Comparison of ENCODE assay signal across 11 cellular contexts in the genomic region with DNA sequence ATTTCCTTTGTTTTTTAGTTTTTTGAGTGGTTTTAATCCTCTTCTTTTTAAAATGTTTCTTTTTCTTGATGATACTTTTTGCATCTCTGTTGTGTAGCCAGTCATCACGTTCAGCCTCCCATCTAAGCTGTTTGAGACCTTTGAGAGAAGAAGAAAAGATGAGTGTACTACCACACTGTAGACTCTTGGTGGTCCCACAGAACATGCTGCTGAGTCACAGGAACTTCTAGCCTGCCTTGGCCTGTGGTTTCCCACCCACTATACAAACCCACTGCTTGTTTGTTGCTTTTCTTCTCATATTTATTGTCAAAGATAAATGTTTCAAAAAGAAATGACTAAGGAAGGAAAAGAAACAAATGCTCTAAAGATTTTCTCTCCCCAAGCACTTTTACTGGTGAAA. TPM values are rescaled to one million over a fixed set of nuclear protein-coding genes. Genes with fewer than 3 reads are reported as not detected.
DNase-seq lines count a peak whose midpoint lies in the region; ATAC-seq and TF ChIP-seq lines count a peak whose summit lies in the region.
"Had no signal": no experiment of that assay in that cellular context is flagged by ENCODE, and none has a peak within 500 bp of the region (broad histone marks: within the 10 kb centered on the region; RNA-seq: fewer than 3 reads in every experiment).

No MANE protein-coding gene starts in this region.

- H4K20me1 ChIP-seq in OCI-LY7 (ENCODE audit: insufficient read depth, low read length): no peaks in the 10 kb centered on the region

- no peak for DNase-seq in activated CD4-positive, CD25-positive, alpha-beta regulatory T cell treated with anti-CD3 and anti-CD28 coated beads, Interleukin-2, amount 50 U/mL, for 72 hours
- peak; percentile 16 for DNase-seq in OCI-LY7 (ENCODE audit: low spot score)
- DNase-seq in activated naive CD4-positive, alpha-beta T cell treated with anti-CD3 and anti-CD28 coated beads, Interleukin-2, amount 50 U/mL, for 72 hours (ENCODE audit: low spot score in 2 of 2): no peak
- DNase-seq in stimulated activated CD8-positive, alpha-beta memory T cell treated with anti-CD3 and anti-CD28 coated beads, Interleukin-12 subunit alpha, Interleukin-12 subunit beta, amount 100 ng/mL, for 4 hours (ENCODE audit: low read depth): peak; percentile 37
- DNase-seq in posterior cingulate gyrus: no peak
- no peak for DNase-seq in DMS153 (lab: John Stamatoyannopoulos, UW)
- no peak for DNase-seq in NCI-H345 treated with DMSO at 0.1 percent for 48 hours (lab: John Stamatoyannopoulos, UW; ENCODE audit: unreplicated experiment)
- DNase-seq: PC-3 had no signal

- TF ChIP-seq CTCF in OCI-LY7 (conservative IDR thresholded peaks at IDR 0.05; ENCODE audit: low read length): no peak

- no peaks in the 10 kb centered on the region for H3K9me2 ChIP-seq in OCI-LY7 (ENCODE audit: insufficient read depth, low read length)

- H3K4me2 ChIP-seq in OCI-LY7 (ENCODE audit: low read length): no peak overlapping the region

- H3K27ac Mint-ChIP-seq in activated naive CD4-positive, alpha-beta T cell treated with anti-CD3 and anti-CD28 coated beads, Interleukin-2, amount 50 U/mL, for 72 hours: peak overlapping the region; percentile 35 to 91

- H3K36me3 Mint-ChIP-seq in activated naive CD4-positive, alpha-beta T cell treated with anti-CD3 and anti-CD28 coated beads, Interleukin-2, amount 50 U/mL, for 72 hours: peaks cover 24 to 53% of the 10 kb centered on the region in 2 donors

- peak; percentile 83 to 89 for ATAC-seq in activated CD4-positive, CD25-positive, alpha-beta regulatory T cell treated with anti-CD3 and anti-CD28 coated beads, Interleukin-2, amount 50 U/mL, for 24 hours
- peak; percentile 49 to 79 for ATAC-seq in activated naive CD4-positive, alpha-beta T cell treated with anti-CD3 and anti-CD28 coated beads, Interleukin-2, amount 50 U/mL, for 72 hours
- ATAC-seq: PC-3 had no signal

- peaks cover 11% of the 10 kb centered on the region; the same call in 1 of the 2 replicates for H3K9me3 ChIP-seq in OCI-LY7 (ENCODE audit: low read length)

- peaks cover 6 to 17% of the 10 kb centered on the region in 2 donors for H3K9me3 Mint-ChIP-seq in activated naive CD4-positive, alpha-beta T cell treated with anti-CD3 and anti-CD28 coated beads, Interleukin-2, amount 50 U/mL, for 72 hours

- peaks cover 19% of the 10 kb centered on the region for H3K4me1 ChIP-seq in OCI-LY7 (ENCODE audit: insufficient read depth, low read length, poor library complexity, severe bottlenecking)

- peaks cover 92% of the 10 kb centered on the region for H3K79me2 ChIP-seq in OCI-LY7 (ENCODE audit: insufficient read depth, low read depth, low read length)

- H3K4me3 ChIP-seq in OCI-LY7 (ENCODE audit: low read depth, low read length, poor library complexity, severe bottlenecking): no peak overlapping the region

- intact Hi-C loops in OCI-LY7 (cut with micrococcal nuclease; ENCODE audit: unreplicated experiment): no loop called here
- intact Hi-C loops in posterior cingulate gyrus (cut with DNase I): no loop called here

- peaks cover 76% of the 10 kb centered on the region for H3K36me3 ChIP-seq in OCI-LY7 (ENCODE audit: insufficient read depth, low read length)

- TSS peak; percentile 10 for BruUV-seq in OCI-LY7 (replicated peaks; lab: Mats Ljungman, UMichigan)

- H3K27ac ChIP-seq in OCI-LY7 (ENCODE audit: low read depth, low read length, poor library complexity, severe bottlenecking): no peak overlapping the region

- H2AFZ ChIP-seq in OCI-LY7 (ENCODE audit: low read length): no peak overlapping the region

- CTCF ChIA-PET in OCI-LY7 (lab: Charles Lee; ENCODE audit: unreplicated experiment): no interaction called here

- POLR2A ChIA-PET in OCI-LY7 (lab: Charles Lee): interaction anchor here (0.6 to 2.1 kb wide), 4 partner anchors 11 to 210 kb away, joined by 3 to 7 read pairs (median 4); no protein-coding TSS in a partner anchor

RNA-seq across cellular contexts. Expression of a gene that starts 5.5 kb away (rescaled TPM):
- total RNA-seq in OCI-LY7 (2014; rRNA removed; shearing (Covaris generic)): 19.2 and 31.1 TPM in 2 replicates
- 73.6 and 90.9 TPM in 2 replicates for total RNA-seq in OCI-LY7 (2022)
- total RNA-seq in activated naive CD4-positive, alpha-beta T cell treated with anti-CD3 and anti-CD28 coated beads, Interleukin-2, amount 50 U/mL, for 72 hours: 10 to 100 TPM; 29.1 to 46.9 TPM
- total RNA-seq: neural crest cell had no signal

RNA-seq across cellular contexts. Expression of a gene that starts 13.3 kb away (rescaled TPM):
- total RNA-seq in OCI-LY7 (2014; rRNA removed; shearing (Covaris generic)): not detected in 2 replicates
- total RNA-seq in OCI-LY7 (2022): not detected in 2 replicates
- total RNA-seq in activated naive CD4-positive, alpha-beta T cell treated with anti-CD3 and anti-CD28 coated beads, Interleukin-2, amount 50 U/mL, for 72 hours: not detected
- total RNA-seq: activated CD8-positive, alpha-beta memory T cell treated with anti-CD3 and anti-CD28 coated beads for 36 hours; neural crest cell; PC-3 had no signal

RNA-seq across cellular contexts. Expression of a gene that starts 29.6 kb away (rescaled TPM):
- total RNA-seq in OCI-LY7 (2014; rRNA removed; shearing (Covaris generic)): 34.9 and 50.2 TPM in 2 replicates
- 55.1 and 57.2 TPM in 2 replicates for total RNA-seq in OCI-LY7 (2022)
- 10 to 100 TPM; 60.6 to 79.1 TPM for total RNA-seq in activated naive CD4-positive, alpha-beta T cell treated with anti-CD3 and anti-CD28 coated beads, Interleukin-2, amount 50 U/mL, for 72 hours

RNA-seq across cellular contexts. Expression of a gene that starts 29.7 kb away (rescaled TPM):
- 17.3 and 23.3 TPM in 2 replicates for total RNA-seq in OCI-LY7 (2014; rRNA removed; shearing (Covaris generic))
- 26.0 and 27.3 TPM in 2 replicates for total RNA-seq in OCI-LY7 (2022)
- 10 to 100 TPM; 21.7 to 26.5 TPM for total RNA-seq in activated naive CD4-positive, alpha-beta T cell treated with anti-CD3 and anti-CD28 coated beads, Interleukin-2, amount 50 U/mL, for 72 hours

RNA-seq across cellular contexts. Expression of a gene that starts 45.0 kb away (rescaled TPM):
- 3.2 and 3.6 TPM in 2 replicates for total RNA-seq in OCI-LY7 (2014; rRNA removed; shearing (Covaris generic))
- 3.1 and 3.7 TPM in 2 replicates for total RNA-seq in OCI-LY7 (2022)
- total RNA-seq in activated naive CD4-positive, alpha-beta T cell treated with anti-CD3 and anti-CD28 coated beads, Interleukin-2, amount 50 U/mL, for 72 hours: 10 to 100 TPM; 32.0 to 68.6 TPM

Comparison
In these comparisons a context has a peak if more than half of its experiments do, and no peak if none do; other contexts are left out.
1. DNase-seq: peak in OCI-LY7 (single experiment) and stimulated activated CD8-positive, alpha-beta memory T cell treated with anti-CD3 and anti-CD28 coated beads, Interleukin-12 subunit alpha, Interleukin-12 subunit beta, amount 100 ng/mL, for 4 hours (single experiment); none in activated CD4-positive, CD25-positive, alpha-beta regulatory T cell treated with anti-CD3 and anti-CD28 coated beads, Interleukin-2, amount 50 U/mL, for 72 hours (single experiment), activated naive CD4-positive, alpha-beta T cell treated with anti-CD3 and anti-CD28 coated beads, Interleukin-2, amount 50 U/mL, for 72 hours (0 of 2), posterior cingulate gyrus (0 of 10), DMS153 (single experiment) and NCI-H345 treated with DMSO at 0.1 percent for 48 hours (single experiment).